8 cellular contexts compared by ENCODE assay signal in the genomic region with DNA sequence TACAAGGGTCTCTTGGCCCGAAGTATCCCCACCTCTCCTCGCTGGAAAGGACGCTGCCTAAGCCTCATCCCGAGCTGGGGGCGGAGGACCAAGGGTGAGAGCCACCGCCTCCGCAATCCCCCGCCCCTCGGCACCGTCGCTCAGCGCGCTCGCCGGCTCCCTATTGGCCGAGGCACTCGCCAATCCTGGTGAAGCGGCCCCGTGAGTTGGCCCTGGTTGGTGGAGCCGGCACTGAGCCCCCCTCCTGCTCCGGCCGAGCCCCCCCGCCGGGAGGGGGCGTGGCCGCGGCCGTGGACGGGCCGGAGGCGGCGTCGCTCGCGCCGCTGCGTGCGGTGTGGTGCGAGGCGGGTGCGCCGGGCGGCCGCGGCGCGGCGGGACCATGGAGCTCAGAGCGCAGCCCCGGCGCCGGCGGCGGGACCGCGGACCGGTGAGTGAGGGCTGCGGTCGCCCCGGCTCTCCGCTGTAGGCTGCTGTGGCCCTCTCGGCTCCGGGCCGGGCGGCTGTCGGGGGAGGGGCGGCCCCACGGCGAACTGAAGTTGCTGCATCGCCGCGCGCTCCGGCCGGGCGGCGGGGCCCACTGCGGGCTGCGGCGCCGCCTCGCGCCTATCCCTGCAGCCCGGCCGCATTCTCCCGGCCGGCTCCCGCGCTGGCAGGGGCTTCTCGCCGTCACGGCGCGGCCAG. TPM values are rescaled to one million over a fixed set of nuclear protein-coding genes. Genes with fewer than 3 reads are reported as not detected.
A peak's percentile ranks its signal among the peaks of the same experiment; 100 is the strongest.
DNase-seq lines count a peak whose midpoint lies in the region; ATAC-seq and TF ChIP-seq lines count a peak whose summit lies in the region.

A gene with protein sequence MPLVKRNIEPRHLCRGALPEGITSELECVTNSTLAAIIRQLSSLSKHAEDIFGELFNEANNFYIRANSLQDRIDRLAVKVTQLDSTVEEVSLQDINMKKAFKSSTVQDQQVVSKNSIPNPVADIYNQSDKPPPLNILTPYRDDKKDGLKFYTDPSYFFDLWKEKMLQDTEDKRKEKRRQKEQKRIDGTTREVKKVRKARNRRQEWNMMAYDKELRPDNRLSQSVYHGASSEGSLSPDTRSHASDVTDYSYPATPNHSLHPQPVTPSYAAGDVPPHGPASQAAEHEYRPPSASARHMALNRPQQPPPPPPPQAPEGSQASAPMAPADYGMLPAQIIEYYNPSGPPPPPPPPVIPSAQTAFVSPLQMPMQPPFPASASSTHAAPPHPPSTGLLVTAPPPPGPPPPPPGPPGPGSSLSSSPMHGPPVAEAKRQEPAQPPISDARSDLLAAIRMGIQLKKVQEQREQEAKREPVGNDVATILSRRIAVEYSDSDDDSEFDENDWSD (plus strand): TSS at position 291 of the 681 bp plus-strand sequence. CDS start 84,588 bp downstream, outside the sequence.

- ATAC-seq in GM19468 (IDR thresholded peaks at IDR 0.05; ENCODE audit: extremely low read depth, unreplicated experiment) = peak; percentile 61
- peak; percentile 93 for ATAC-seq in HG03571 (IDR thresholded peaks at IDR 0.05; ENCODE audit: unreplicated experiment)
- peak; percentile 99 for ATAC-seq in foreskin keratinocyte
- ATAC-seq in natural killer cell = peak; percentile 54 to 72 (median 54)

- H3K27ac ChIP-seq in CD4-positive, alpha-beta memory T cell (ENCODE audit: low read depth, low read length) = no peak within 1 kb of the TSS
- H3K27ac ChIP-seq in foreskin keratinocyte = no peak within 1 kb of the TSS
- no peak within 1 kb of the TSS for H3K27ac ChIP-seq in temporal lobe (ENCODE audit: low read depth, low read length)

- POLR2A ChIA-PET in CD4-positive, alpha-beta memory T cell (lab: Charles Lee; ENCODE audit: partially characterized antibody) = no interaction called here

- CTCF ChIA-PET in CD4-positive, alpha-beta memory T cell (lab: Charles Lee; ENCODE audit: partially characterized antibody) = no interaction called here

- peak in 1 of 5 donors; percentile 9 for DNase-seq in CD4-positive, alpha-beta memory T cell
- DNase-seq in NCI-H748 treated with DMSO at 0.1 percent for 48 hours (lab: John Stamatoyannopoulos, UW) = peak; percentile 98
- peak; percentile 62 for DNase-seq in activated T-helper 2 cell treated with anti-CD3 and anti-CD28 coated beads, Interferon-gamma antibody, Interleukin-2, Interleukin-4, amounts not matched to agents 10 μg/mL and 5 μg/mL and 100 μg/mL, durations not matched to agents 14 hours and 24 hours and 36 hours (ENCODE audit: low spot score)
- DNase-seq in foreskin keratinocyte = peak; percentile 70 to 83
- DNase-seq in natural killer cell = no peak

- H3K4me1 ChIP-seq in CD4-positive, alpha-beta memory T cell (ENCODE audit: insufficient read depth, low read length) = peaks cover 9% of the 10 kb centered on the region
- peaks cover 3% of the 10 kb centered on the region for H3K4me1 ChIP-seq in foreskin keratinocyte

- intact Hi-C loops in CD4-positive, alpha-beta memory T cell (cut with micrococcal nuclease) = no loop called here
- intact Hi-C loops in activated T-helper 2 cell treated with anti-CD3 and anti-CD28 coated beads, Interferon-gamma antibody, Interleukin-2, Interleukin-4, amounts not matched to agents 10 μg/mL and 5 μg/mL and 100 μg/mL, durations not matched to agents 14 hours and 24 hours and 36 hours (cut with micrococcal nuclease) = loop anchor here (5.0 kb wide), 1 partner anchor 55 kb away; no protein-coding TSS in a partner anchor
- intact Hi-C loops in natural killer cell (cut with micrococcal nuclease) = no loop called here

- H3K36me3 ChIP-seq in CD4-positive, alpha-beta memory T cell (ENCODE audit: insufficient read depth, low read length) = no peaks in the 10 kb centered on the region

- H3K4me3 ChIP-seq in CD4-positive, alpha-beta memory T cell (ENCODE audit: low read length in 2 of 2) = no peak within 1 kb of the TSS

- peaks cover 0 to 7% (median 0%) of the 10 kb centered on the region in 8 donors for H3K9me3 Mint-ChIP-seq in CD4-positive, alpha-beta memory T cell
- H3K9me3 Mint-ChIP-seq in activated T-helper 2 cell treated with anti-CD3 and anti-CD28 coated beads, Interferon-gamma antibody, Interleukin-2, Interleukin-4, amounts not matched to agents 10 μg/mL and 5 μg/mL and 100 μg/mL, durations not matched to agents 14 hours and 24 hours and 36 hours = no peaks in the 10 kb centered on the region
- peaks cover 0 to 2% of the 10 kb centered on the region in 2 donors for H3K9me3 Mint-ChIP-seq in natural killer cell

- H3K4me1 Mint-ChIP-seq in CD4-positive, alpha-beta memory T cell = peaks cover 7 to 17% (median 13%) of the 10 kb centered on the region in 4 donors
- peaks cover 7% of the 10 kb centered on the region for H3K4me1 Mint-ChIP-seq in activated T-helper 2 cell treated with anti-CD3 and anti-CD28 coated beads, Interferon-gamma antibody, Interleukin-2, Interleukin-4, amounts not matched to agents 10 μg/mL and 5 μg/mL and 100 μg/mL, durations not matched to agents 14 hours and 24 hours and 36 hours (ENCODE audit: low read depth)
- H3K4me1 Mint-ChIP-seq in natural killer cell = peaks cover 0 to 6% of the 10 kb centered on the region in 2 donors

- H3K27ac Mint-ChIP-seq in CD4-positive, alpha-beta memory T cell = peak within 1 kb of the TSS in 1 of 7 donors; percentile 12
- H3K27ac Mint-ChIP-seq in activated T-helper 2 cell treated with anti-CD3 and anti-CD28 coated beads, Interferon-gamma antibody, Interleukin-2, Interleukin-4, amounts not matched to agents 10 μg/mL and 5 μg/mL and 100 μg/mL, durations not matched to agents 14 hours and 24 hours and 36 hours = no peak within 1 kb of the TSS
- H3K27ac Mint-ChIP-seq in natural killer cell = no peak within 1 kb of the TSS

- peaks cover 22% of the 10 kb centered on the region for H3K27me3 ChIP-seq in CD4-positive, alpha-beta memory T cell (ENCODE audit: insufficient read depth, low read length)
- peaks cover 30% of the 10 kb centered on the region for H3K27me3 ChIP-seq in foreskin keratinocyte

- no peaks in the 10 kb centered on the region for H3K9me3 ChIP-seq in CD4-positive, alpha-beta memory T cell (ENCODE audit: control insufficient read depth in 1 of 2, low read length in 2 of 2)

- no peaks in the 10 kb centered on the region for H3K36me3 Mint-ChIP-seq in CD4-positive, alpha-beta memory T cell
- no peaks in the 10 kb centered on the region for H3K36me3 Mint-ChIP-seq in activated T-helper 2 cell treated with anti-CD3 and anti-CD28 coated beads, Interferon-gamma antibody, Interleukin-2, Interleukin-4, amounts not matched to agents 10 μg/mL and 5 μg/mL and 100 μg/mL, durations not matched to agents 14 hours and 24 hours and 36 hours (ENCODE audit: low read depth)
- peaks cover 10% of the 10 kb centered on the region for H3K36me3 Mint-ChIP-seq in natural killer cell

- H3K4me3 Mint-ChIP-seq in CD4-positive, alpha-beta memory T cell = peak within 1 kb of the TSS; percentile 43 to 81 (median 69)
- peak within 1 kb of the TSS; percentile 65 for H3K4me3 Mint-ChIP-seq in activated T-helper 2 cell treated with anti-CD3 and anti-CD28 coated beads, Interferon-gamma antibody, Interleukin-2, Interleukin-4, amounts not matched to agents 10 μg/mL and 5 μg/mL and 100 μg/mL, durations not matched to agents 14 hours and 24 hours and 36 hours (ENCODE audit: low read depth)
- peak within 1 kb of the TSS; percentile 32 for H3K4me3 Mint-ChIP-seq in natural killer cell

- H3K27me3 Mint-ChIP-seq in CD4-positive, alpha-beta memory T cell = peaks cover 30 to 36% of the 10 kb centered on the region in 2 donors
- peaks cover 40% of the 10 kb centered on the region for H3K27me3 Mint-ChIP-seq in activated T-helper 2 cell treated with anti-CD3 and anti-CD28 coated beads, Interferon-gamma antibody, Interleukin-2, Interleukin-4, amounts not matched to agents 10 μg/mL and 5 μg/mL and 100 μg/mL, durations not matched to agents 14 hours and 24 hours and 36 hours (ENCODE audit: low read depth)
- peaks cover 29 to 44% of the 10 kb centered on the region in 2 donors for H3K27me3 Mint-ChIP-seq in natural killer cell (ENCODE audit: low read depth in 2 of 2)

- peak; percentile 3 for TF ChIP-seq CTCF in foreskin keratinocyte (conservative IDR thresholded peaks at IDR 0.05)
- no peak for TF ChIP-seq CTCF in natural killer cell (IDR thresholded peaks at IDR 0.05)

RNA-seq across cellular contexts. Expression of the gene that starts here (rescaled TPM):
- total RNA-seq in CD4-positive, alpha-beta memory T cell = not detected
- not detected for polyA plus RNA-seq in CD4-positive, alpha-beta memory T cell
- 0.25 and 0.57 TPM in 2 replicates for total RNA-seq in activated T-helper 2 cell treated with anti-CD3 and anti-CD28 coated beads, Interferon-gamma antibody, Interleukin-2, Interleukin-4, amounts not matched to agents 10 μg/mL and 5 μg/mL and 100 μg/mL, durations not matched to agents 14 hours and 24 hours and 36 hours
- total RNA-seq in foreskin keratinocyte = 5.7 TPM in 2 replicates
- 1.4 and 1.7 TPM in 2 replicates for polyA plus RNA-seq in foreskin keratinocyte
- under 1 TPM in 1 of 3 donors, not detected in 2; 0.61 TPM for total RNA-seq in natural killer cell
- total RNA-seq in temporal lobe = 20.9 TPM

Comparison
In these comparisons a context has a peak if more than half of its experiments do, and no peak if none do; other contexts are left out.
1. Peak in DNase-seq in activated T-helper 2 cell treated with anti-CD3 and anti-CD28 coated beads, Interferon-gamma antibody, Interleukin-2, Interleukin-4, amounts not matched to agents 10 μg/mL and 5 μg/mL and 100 μg/mL, durations not matched to agents 14 hours and 24 hours and 36 hours; RNA of the gene not detected or under 1 TPM.
2. Peak in ATAC-seq in natural killer cell; RNA of the gene not detected or under 1 TPM.